Comparison of ENCODE assay signal across 14 cellular contexts in the genomic region with DNA sequence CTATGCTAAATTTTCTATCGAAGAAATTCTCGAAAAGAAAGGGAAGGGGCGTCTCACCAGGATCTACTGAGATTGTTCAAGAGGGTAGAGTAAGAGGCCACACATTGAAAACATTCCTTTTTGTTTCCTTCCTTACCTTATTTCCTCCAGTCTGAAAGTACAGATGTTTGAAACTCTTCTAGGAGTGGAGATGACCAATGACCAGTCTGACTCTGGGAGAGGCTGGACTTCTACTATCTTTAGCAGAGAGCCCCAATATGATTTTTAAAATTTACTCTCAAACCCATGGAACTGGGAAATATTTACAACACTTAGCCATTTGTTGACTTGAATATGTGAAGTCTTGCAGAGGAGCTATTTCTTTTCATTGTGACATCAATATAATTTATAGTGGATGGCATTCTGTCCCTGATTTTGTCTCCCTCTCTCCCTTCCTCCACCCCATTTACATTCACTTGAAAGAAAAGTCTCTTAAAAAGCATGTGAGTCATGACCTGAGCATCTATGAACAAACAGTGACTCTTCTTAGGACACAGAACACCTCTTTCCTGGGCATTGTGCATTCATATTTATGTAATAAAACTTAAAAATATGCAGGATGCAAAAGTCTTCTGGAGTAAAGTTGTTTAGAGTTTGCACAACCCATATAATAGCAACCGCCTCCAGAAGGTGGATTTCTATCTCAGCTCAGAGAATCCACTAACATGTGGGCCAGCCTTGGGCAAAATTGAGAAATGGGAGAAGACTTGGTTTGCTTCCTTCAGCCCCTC. TPM values are rescaled to one million over a fixed set of nuclear protein-coding genes. Genes with fewer than 3 reads are reported as not detected.
DNase-seq lines count a peak whose midpoint lies in the region; FAIRE-seq and TF ChIP-seq lines count a peak whose summit lies in the region.
"Had no signal": no experiment of that assay in that cellular context is flagged by ENCODE, and none has a peak within 500 bp of the region (broad histone marks: within the 10 kb centered on the region; RNA-seq: fewer than 3 reads in every experiment).

No MANE protein-coding gene starts in this region.

- no peaks in the 10 kb centered on the region for H3K36me3 ChIP-seq in A673 (ENCODE audit: insufficient read depth, low read length, poor library complexity, severe bottlenecking)
- no peaks in the 10 kb centered on the region for H3K36me3 ChIP-seq in astrocyte (ENCODE audit: insufficient read depth, low read length)
- no peaks in the 10 kb centered on the region for H3K36me3 ChIP-seq in mesenchymal stem cell (ENCODE audit: control insufficient read depth in 1 of 2, insufficient read depth in 2 of 2, low read depth in 1 of 2, low read length in 2 of 2)
- H3K36me3 ChIP-seq in right atrium auricular region, result no peaks in the 10 kb centered on the region

- H3K9me3 ChIP-seq in A673 (ENCODE audit: low read depth, low read length, poor library complexity, severe bottlenecking) (no peaks in the 10 kb centered on the region), astrocyte (ENCODE audit: insufficient read depth, low read depth, low read length) (no peaks in the 10 kb centered on the region), mesenchymal stem cell (ENCODE audit: control insufficient read depth, low read length) (no peaks in the 10 kb centered on the region), right atrium auricular region (no peaks in the 10 kb centered on the region)

- peak; percentile 89 for FAIRE-seq in astrocyte (lab: Jason Lieb, UNC)
- FAIRE-seq: K562, TTC549 had no signal

- H3K27ac ChIP-seq in A673 (ENCODE audit: low read depth, low read length, poor library complexity, severe bottlenecking) (no peak overlapping the region), astrocyte (ENCODE audit: low read depth, low read length) (peak overlapping the region; percentile 63), mesenchymal stem cell (ENCODE audit: low read length, poor library complexity, severe bottlenecking) (no peak overlapping the region), right atrium auricular region (no peak overlapping the region)

- H2BK15ac ChIP-seq in mesenchymal stem cell (ENCODE audit: low read depth, poor library complexity, severe bottlenecking), result no peak overlapping the region

- 80% methylated on average over 2 of the region's 4 CpGs for WGBS in mesenchymal stem cell

- H2BK120ac ChIP-seq in mesenchymal stem cell (ENCODE audit: low read depth, low read length), result no peak overlapping the region

- no peaks in the 10 kb centered on the region for H3K79me2 ChIP-seq in astrocyte (ENCODE audit: insufficient read depth, low read length)

- no peaks in the 10 kb centered on the region for H3K27me3 Mint-ChIP-seq in astrocyte (ENCODE audit: low read depth, unreplicated experiment)
- no peaks in the 10 kb centered on the region for H3K27me3 Mint-ChIP-seq in T-helper 2 cell treated with Interferon-gamma antibody and Interleukin-4, amounts not matched to agents 5 μg/mL and 100 μg/mL, for 36 hours (ENCODE audit: low read depth)
- peaks cover 0 to 3% (median 3%) of the 10 kb centered on the region in 3 donors for H3K27me3 Mint-ChIP-seq in immature natural killer cell (ENCODE audit: low read depth in 3 of 3)
- H3K27me3 Mint-ChIP-seq: stimulated activated naive CD8-positive, alpha-beta T cell treated with anti-CD3 and anti-CD28 coated beads, Interleukin-15, Interleukin-2, amounts not matched to agents 100 ng/mL and 50 ng/mL, for 24 hours had no signal

- no peak for TF ChIP-seq CTCF in A673 (conservative IDR thresholded peaks at IDR 0.05; ENCODE audit: low read depth, low read length)
- no peak for TF ChIP-seq CTCF in astrocyte (IDR thresholded peaks at IDR 0.05; ENCODE audit: insufficient read depth, low read depth, low read length)
- no peak for TF ChIP-seq CTCF in right atrium auricular region (IDR thresholded peaks at IDR 0.05)

- no peak overlapping the region for H3K4me3 Mint-ChIP-seq in astrocyte (ENCODE audit: unreplicated experiment)
- no peak overlapping the region for H3K4me3 Mint-ChIP-seq in T-helper 2 cell treated with Interferon-gamma antibody and Interleukin-4, amounts not matched to agents 5 μg/mL and 100 μg/mL, for 36 hours
- no peak overlapping the region for H3K4me3 Mint-ChIP-seq in immature natural killer cell
- H3K4me3 Mint-ChIP-seq: activated naive CD8-positive, alpha-beta T cell treated with anti-CD3 and anti-CD28 coated beads for 36 hours; stimulated activated naive CD8-positive, alpha-beta T cell treated with anti-CD3 and anti-CD28 coated beads, Interleukin-15, Interleukin-2, amounts not matched to agents 100 ng/mL and 50 ng/mL, for 24 hours had no signal

- H4K20me1 ChIP-seq in astrocyte (ENCODE audit: insufficient read depth, low read length), result no peaks in the 10 kb centered on the region

- H4K91ac ChIP-seq in mesenchymal stem cell (ENCODE audit: low read length), result no peak overlapping the region

- H3K18ac ChIP-seq in mesenchymal stem cell (ENCODE audit: low read depth in 1 of 2, low read length in 2 of 2), result no peak overlapping the region

- peak overlapping the region; percentile 68 for H4K8ac ChIP-seq in mesenchymal stem cell (ENCODE audit: low read length)

- CTCF ChIA-PET in A673 (lab: Charles Lee), result no interaction called here

- H2BK12ac ChIP-seq in mesenchymal stem cell (ENCODE audit: low read length in 2 of 2), result peak overlapping the region in 1 of 2 experiments; percentile 1

- no peak overlapping the region for H3K23ac ChIP-seq in mesenchymal stem cell (ENCODE audit: low read length in 2 of 2)

- H3K27me3 ChIP-seq in A673 (replicated peaks; ENCODE audit: insufficient read depth, low read depth, low read length, poor library complexity) (no peaks in the 10 kb centered on the region), astrocyte (ENCODE audit: insufficient read depth, low read length) (no peaks in the 10 kb centered on the region), mesenchymal stem cell (ENCODE audit: control insufficient read depth in 1 of 2, insufficient read depth in 1 of 2, low read length in 2 of 2) (no peaks in the 10 kb centered on the region), right atrium auricular region (no peaks in the 10 kb centered on the region)

- H3K36me3 Mint-ChIP-seq in astrocyte (ENCODE audit: low read depth, unreplicated experiment) (no peaks in the 10 kb centered on the region), immature natural killer cell (no peaks in the 10 kb centered on the region)
- no peaks in the 10 kb centered on the region for H3K36me3 Mint-ChIP-seq in T-helper 2 cell treated with Interferon-gamma antibody and Interleukin-4, amounts not matched to agents 5 μg/mL and 100 μg/mL, for 36 hours (ENCODE audit: low read depth)
- H3K36me3 Mint-ChIP-seq: activated naive CD8-positive, alpha-beta T cell treated with anti-CD3 and anti-CD28 coated beads for 36 hours had no signal

- H3K14ac ChIP-seq in mesenchymal stem cell (ENCODE audit: low read length in 2 of 2), result no peak overlapping the region

- BruUV-seq in A673 (replicated peaks; lab: Mats Ljungman, UMichigan), result no TSS peak

- H3K9me3 Mint-ChIP-seq in astrocyte (ENCODE audit: unreplicated experiment), result peaks cover 3% of the 10 kb centered on the region
- H3K9me3 Mint-ChIP-seq in T-helper 2 cell treated with Interferon-gamma antibody and Interleukin-4, amounts not matched to agents 5 μg/mL and 100 μg/mL, for 36 hours, result no peaks in the 10 kb centered on the region
- no peaks in the 10 kb centered on the region for H3K9me3 Mint-ChIP-seq in immature natural killer cell
- H3K9me3 Mint-ChIP-seq: activated naive CD8-positive, alpha-beta T cell treated with anti-CD3 and anti-CD28 coated beads for 36 hours; stimulated activated naive CD8-positive, alpha-beta T cell treated with anti-CD3 and anti-CD28 coated beads, Interleukin-15, Interleukin-2, amounts not matched to agents 100 ng/mL and 50 ng/mL, for 24 hours had no signal

- no peak overlapping the region for H2BK5ac ChIP-seq in mesenchymal stem cell (ENCODE audit: low read depth, low read length, poor library complexity, severe bottlenecking)

- H3K4me3 ChIP-seq in A673 (ENCODE audit: low read depth, low read length, poor library complexity, severe bottlenecking) (no peak overlapping the region), astrocyte (ENCODE audit: insufficient read depth, low read depth, low read length) (no peak overlapping the region), mesenchymal stem cell (ENCODE audit: insufficient read depth in 1 of 2, low read depth in 1 of 2, low read length in 2 of 2) (peak overlapping the region in 1 of 2 experiments; percentile 11), right atrium auricular region (no peak overlapping the region)
- H3K4me3 ChIP-seq: K562 had no signal

- DNase-seq in A673 (ENCODE audit: low spot score) (peak; percentile 37), HPDE6-E6E7 (ENCODE audit: extremely low spot score) (peak; percentile 28), astrocyte (ENCODE audit: low read depth) (peak; percentile 80), mesenchymal stem cell (peak; percentile 52), immature natural killer cell (no peak), NCI-H510A treated with DMSO at 0.1 percent for 48 hours (lab: John Stamatoyannopoulos, UW) (no peak), right atrium auricular region (ENCODE audit: low spot score) (no peak)
- no peak for DNase-seq in T-helper 2 cell treated with Interferon-gamma antibody and Interleukin-4, amounts not matched to agents 5 μg/mL and 100 μg/mL, for 36 hours (ENCODE audit: low spot score)
- DNase-seq: activated naive CD8-positive, alpha-beta T cell treated with anti-CD3 and anti-CD28 coated beads for 36 hours; stimulated activated CD4-positive, alpha-beta T cell treated with anti-CD3 and anti-CD28 coated beads, Interleukin-2, amount 100 ng/mL, for 48 hours had no signal

- H3K4me2 ChIP-seq in astrocyte (ENCODE audit: low read length) (peak overlapping the region; percentile 56), mesenchymal stem cell (ENCODE audit: low read length, poor library complexity, severe bottlenecking) (no peak overlapping the region)

- H3K4ac ChIP-seq in mesenchymal stem cell (ENCODE audit: low read depth in 1 of 2, low read length in 2 of 2), result no peak overlapping the region

- H3K27ac Mint-ChIP-seq in astrocyte (ENCODE audit: unreplicated experiment) (peak overlapping the region; percentile 73), immature natural killer cell (no peak overlapping the region)
- H3K27ac Mint-ChIP-seq in T-helper 2 cell treated with Interferon-gamma antibody and Interleukin-4, amounts not matched to agents 5 μg/mL and 100 μg/mL, for 36 hours, result no peak overlapping the region
- H3K27ac Mint-ChIP-seq: activated naive CD8-positive, alpha-beta T cell treated with anti-CD3 and anti-CD28 coated beads for 36 hours; stimulated activated naive CD8-positive, alpha-beta T cell treated with anti-CD3 and anti-CD28 coated beads, Interleukin-15, Interleukin-2, amounts not matched to agents 100 ng/mL and 50 ng/mL, for 24 hours had no signal

- intact Hi-C loops in A673 (cut with micrococcal nuclease; ENCODE audit: unreplicated experiment), result no loop called here

- H2AK5ac ChIP-seq in mesenchymal stem cell (ENCODE audit: low read length, severe bottlenecking), result no peak overlapping the region

- H3K4me1 Mint-ChIP-seq in astrocyte (ENCODE audit: low read depth, unreplicated experiment) (peaks cover 25% of the 10 kb centered on the region), immature natural killer cell (no peaks in the 10 kb centered on the region)
- H3K4me1 Mint-ChIP-seq in T-helper 2 cell treated with Interferon-gamma antibody and Interleukin-4, amounts not matched to agents 5 μg/mL and 100 μg/mL, for 36 hours (ENCODE audit: low read depth), result no peaks in the 10 kb centered on the region
- H3K4me1 Mint-ChIP-seq: activated naive CD8-positive, alpha-beta T cell treated with anti-CD3 and anti-CD28 coated beads for 36 hours had no signal

- H3K4me1 ChIP-seq in A673 (ENCODE audit: insufficient read depth, low read length, poor library complexity, severe bottlenecking), result peaks cover 18% of the 10 kb centered on the region
- H3K4me1 ChIP-seq in astrocyte (ENCODE audit: insufficient read depth, low read length), result peaks cover 24% of the 10 kb centered on the region
- no peaks in the 10 kb centered on the region for H3K4me1 ChIP-seq in mesenchymal stem cell (ENCODE audit: control insufficient read depth, insufficient read depth, low read depth, low read length)
- peaks cover 0 to 5% of the 10 kb centered on the region in 2 donors for H3K4me1 ChIP-seq in right atrium auricular region

- no peaks in the 10 kb centered on the region for H3K79me1 ChIP-seq in mesenchymal stem cell (replicated peaks; ENCODE audit: low read length, poor library complexity, severe bottlenecking)

- POLR2A ChIA-PET in A673 (lab: Charles Lee; ENCODE audit: low non-redundant PET), result no interaction called here

- H3K9ac ChIP-seq in astrocyte (ENCODE audit: low read length) (no peak overlapping the region), mesenchymal stem cell (ENCODE audit: low read length) (peak overlapping the region; percentile 83)

- no peak overlapping the region for H2AFZ ChIP-seq in astrocyte (ENCODE audit: low read depth, low read length)
- no peak overlapping the region for H2AFZ ChIP-seq in mesenchymal stem cell (ENCODE audit: low read depth, low read length)

RNA-seq across cellular contexts. Expression of a gene that starts 31.2 kb away (rescaled TPM):
- 6.7 and 8.2 TPM in 2 replicates for total RNA-seq in A673 (2021)
- 2.1 and 4.4 TPM in 2 replicates for total RNA-seq in astrocyte
- 1.4 TPM for polyA plus RNA-seq in mesenchymal stem cell (2013, experiment 1 of 2)
- polyA plus RNA-seq in mesenchymal stem cell (2013, experiment 2 of 2), result 1.5 TPM
- polyA plus RNA-seq in immature natural killer cell, result not detected
- 1 to 10 TPM; 3.0 to 3.8 TPM for total RNA-seq in right atrium auricular region
- total RNA-seq: activated naive CD8-positive, alpha-beta T cell treated with anti-CD3 and anti-CD28 coated beads for 36 hours; K562; OCI-LY7 had no signal
- polyA plus RNA-seq: K562 had no signal

Comparison
In these comparisons a context has a peak if more than half of its experiments do, and no peak if none do; other contexts are left out.
1. DNase-seq: peak in A673 (single experiment), HPDE6-E6E7 (single experiment), astrocyte (single experiment) and mesenchymal stem cell (single experiment); none in T-helper 2 cell treated with Interferon-gamma antibody and Interleukin-4, amounts not matched to agents 5 μg/mL and 100 μg/mL, for 36 hours (single experiment), immature natural killer cell (0 of 3), NCI-H510A treated with DMSO at 0.1 percent for 48 hours (single experiment) and right atrium auricular region (single experiment).